ENCODE assay signal across 14 cellular contexts in genomic region chr10:70109064-70109729, GRCh38.
"Had no signal": no experiment of that assay in that cellular context is flagged by ENCODE, and none has a peak within 500 bp of the region (broad histone marks: within the 10 kb centered on the region; RNA-seq: fewer than 3 reads in every experiment).

No MANE protein-coding gene starts in this region.

- H3K27ac Mint-ChIP-seq: activated CD8-positive, alpha-beta memory T cell treated with anti-CD3 and anti-CD28 coated beads, Interleukin-2, amount 10 ng/mL, durations not matched to agents 7 days and 5 days; activated naive CD4-positive, alpha-beta T cell treated with anti-CD3 and anti-CD28 coated beads, Interleukin-2, amount 10 ng/mL, durations not matched to agents 7 days and 5 days; activated T-helper 2 cell treated with anti-CD3 and anti-CD28 coated beads, Interferon-gamma antibody, Interleukin-2, Interleukin-4, amounts not matched to agents 10 μg/mL and 5 μg/mL and 100 μg/mL, durations not matched to agents 14 hours and 24 hours and 36 hours; memory B cell; stimulated activated effector memory CD8-positive, alpha-beta T cell treated with anti-CD3 and anti-CD28 coated beads, Interleukin-12 subunit alpha, Interleukin-12 subunit beta, amount 100 ng/mL, for 72 hours had no signal

- ATAC-seq: activated CD8-positive, alpha-beta memory T cell treated with anti-CD3 and anti-CD28 coated beads, Interleukin-2, amount 10 ng/mL, durations not matched to agents 7 days and 5 days; esophagus mucosa; left lung; stimulated activated effector memory CD8-positive, alpha-beta T cell treated with anti-CD3 and anti-CD28 coated beads, Interleukin-12 subunit alpha, Interleukin-12 subunit beta, amount 100 ng/mL, for 72 hours had no signal

- H3K9me3 ChIP-seq: left lung, tibial artery had no signal

- H3K4me3 ChIP-seq: coronary artery, left lung, tibial artery had no signal

- DNase-seq: activated CD4-positive, alpha-beta T cell treated with anti-CD3 and anti-CD28 coated beads for 1 hour; activated CD4-positive, alpha-beta T cell treated with anti-CD3 and anti-CD28 coated beads, Interleukin-2, amount 50 U/mL, for 48 hours; activated CD8-positive, alpha-beta memory T cell treated with anti-CD3 and anti-CD28 coated beads, Interleukin-2, amount 10 ng/mL, durations not matched to agents 7 days and 5 days; activated naive CD4-positive, alpha-beta T cell treated with anti-CD3 and anti-CD28 coated beads, Interleukin-2, amount 10 ng/mL, durations not matched to agents 7 days and 5 days; activated T-cell treated with anti-CD3 and anti-CD28 coated beads, Interleukin-2, amount 50 U/mL, for 1 hour; islet precursor cell; left lung; nephron progenitor cell; tibial artery had no signal

- H3K4me1 ChIP-seq: left lung, tibial artery had no signal

- H3K27ac ChIP-seq: coronary artery, left lung, tibial artery had no signal

- H3K27me3 ChIP-seq: left lung, tibial artery had no signal

- H3K4me3 Mint-ChIP-seq: activated CD8-positive, alpha-beta memory T cell treated with anti-CD3 and anti-CD28 coated beads, Interleukin-2, amount 10 ng/mL, durations not matched to agents 7 days and 5 days; activated naive CD4-positive, alpha-beta T cell treated with anti-CD3 and anti-CD28 coated beads, Interleukin-2, amount 10 ng/mL, durations not matched to agents 7 days and 5 days; memory B cell; nephron progenitor cell; stimulated activated effector memory CD8-positive, alpha-beta T cell treated with anti-CD3 and anti-CD28 coated beads, Interleukin-12 subunit alpha, Interleukin-12 subunit beta, amount 100 ng/mL, for 72 hours had no signal

- H3K9me3 Mint-ChIP-seq: activated naive CD4-positive, alpha-beta T cell treated with anti-CD3 and anti-CD28 coated beads, Interleukin-2, amount 10 ng/mL, durations not matched to agents 7 days and 5 days; activated T-helper 2 cell treated with anti-CD3 and anti-CD28 coated beads, Interferon-gamma antibody, Interleukin-2, Interleukin-4, amounts not matched to agents 10 μg/mL and 5 μg/mL and 100 μg/mL, durations not matched to agents 14 hours and 24 hours and 36 hours; memory B cell; nephron progenitor cell; stimulated activated effector memory CD8-positive, alpha-beta T cell treated with anti-CD3 and anti-CD28 coated beads, Interleukin-12 subunit alpha, Interleukin-12 subunit beta, amount 100 ng/mL, for 72 hours had no signal

- H3K27me3 Mint-ChIP-seq: activated CD8-positive, alpha-beta memory T cell treated with anti-CD3 and anti-CD28 coated beads, Interleukin-2, amount 10 ng/mL, durations not matched to agents 7 days and 5 days; activated naive CD4-positive, alpha-beta T cell treated with anti-CD3 and anti-CD28 coated beads, Interleukin-2, amount 10 ng/mL, durations not matched to agents 7 days and 5 days; memory B cell had no signal
